In the genomic region with DNA sequence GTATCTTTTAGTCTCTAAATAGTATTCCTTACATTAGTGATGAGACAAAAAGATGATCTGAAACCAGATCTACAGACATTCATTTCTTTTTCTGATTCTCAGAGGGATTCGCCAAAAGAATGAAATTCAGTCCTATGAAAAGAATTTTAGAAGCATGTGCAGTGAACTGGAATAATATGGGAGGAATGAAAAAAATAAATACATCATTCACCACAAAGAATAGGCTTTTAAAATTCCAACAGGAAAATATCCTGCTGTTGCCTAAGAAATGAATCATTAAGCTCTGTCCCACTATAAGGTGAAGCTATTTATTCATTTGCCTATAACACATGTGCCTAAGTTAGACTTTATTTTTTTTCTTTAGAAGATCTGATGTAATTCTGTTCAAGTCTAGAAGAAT, we compare ENCODE assay signal across 15 cellular contexts.
DNase-seq lines count a peak whose midpoint lies in the region; ATAC-seq, FAIRE-seq and TF ChIP-seq lines count a peak whose summit lies in the region.
"Had no signal": no experiment of that assay in that cellular context is flagged by ENCODE, and none has a peak within 500 bp of the region (broad histone marks: within the 10 kb centered on the region; RNA-seq: fewer than 3 reads in every experiment).

No MANE protein-coding gene starts in this region.

- H3K79me1 ChIP-seq in mesenchymal stem cell (replicated peaks; ENCODE audit: low read length, poor library complexity, severe bottlenecking): no peaks in the 10 kb centered on the region

- H4K8ac ChIP-seq in mesenchymal stem cell (ENCODE audit: low read length): no peak overlapping the region

- H3K9ac ChIP-seq in mesenchymal stem cell (ENCODE audit: low read length): no peak overlapping the region
- H3K9ac ChIP-seq in kidney (ENCODE audit: low read length in 2 of 2): no peak overlapping the region

- no peak overlapping the region for H3K4me2 ChIP-seq in mesenchymal stem cell (ENCODE audit: low read length, poor library complexity, severe bottlenecking)

- no peaks in the 10 kb centered on the region for H3K36me3 Mint-ChIP-seq in type B pancreatic cell

- in situ Hi-C loops in brain microvascular endothelial cell (cut with HindIII; ENCODE audit: low pct_ligation_motif_present, low sequenced_read_pairs): no loop called here

- intact Hi-C loops in kidney (cut with DNase I): no loop called here

- ATAC-seq in HG02840 (IDR thresholded peaks at IDR 0.05; ENCODE audit: low FRiP score, unreplicated experiment): no peak

- no peak overlapping the region for H3K4me3 ChIP-seq in AG09309 (ENCODE audit: control insufficient read depth, low read depth, low read length)
- no peak overlapping the region for H3K4me3 ChIP-seq in brain microvascular endothelial cell (ENCODE audit: low read depth, low read length)
- H3K4me3 ChIP-seq in mesenchymal stem cell (ENCODE audit: insufficient read depth in 1 of 2, low read depth in 1 of 2, low read length in 2 of 2): no peak overlapping the region
- no peak overlapping the region for H3K4me3 ChIP-seq in kidney (ENCODE audit: low read length in 2 of 2)
- H3K4me3 ChIP-seq: Peyer's patch, testis had no signal

- H2AK5ac ChIP-seq in mesenchymal stem cell (ENCODE audit: low read length, severe bottlenecking): no peak overlapping the region

- H4K91ac ChIP-seq in mesenchymal stem cell (ENCODE audit: low read length): no peak overlapping the region

- peak overlapping the region; percentile 19 for H3K27ac ChIP-seq in brain microvascular endothelial cell
- peak overlapping the region; percentile 97 for H3K27ac ChIP-seq in mesenchymal stem cell (ENCODE audit: low read length, poor library complexity, severe bottlenecking)
- H3K27ac ChIP-seq in kidney (ENCODE audit: low read depth in 2 of 2, low read length in 2 of 2): no peak overlapping the region
- H3K27ac ChIP-seq: Peyer's patch, testis had no signal

- H2BK120ac ChIP-seq in mesenchymal stem cell (ENCODE audit: low read depth, low read length): no peak overlapping the region

- no peak overlapping the region for H3K14ac ChIP-seq in mesenchymal stem cell (ENCODE audit: low read length in 2 of 2)

- no peak overlapping the region for H3K23ac ChIP-seq in mesenchymal stem cell (ENCODE audit: low read length in 2 of 2)

- no peak overlapping the region for H3K18ac ChIP-seq in mesenchymal stem cell (ENCODE audit: low read depth in 1 of 2, low read length in 2 of 2)

- H3K4me3 Mint-ChIP-seq in type B pancreatic cell: no peak overlapping the region
- H3K4me3 Mint-ChIP-seq: T-helper 1 cell treated with Interleukin-12 subunit alpha and Interleukin-12 subunit beta and Interleukin-4 antibody, amounts not matched to agents 30 μg/mL and 1 μg/mL, for 36 hours had no signal

- no peak overlapping the region for H2BK12ac ChIP-seq in mesenchymal stem cell (ENCODE audit: low read length in 2 of 2)

- no peaks in the 10 kb centered on the region for H3K27me3 Mint-ChIP-seq in type B pancreatic cell

- no CpG with 5 or more reads among the region's 1 CpG for whole genome bisulfite sequencing in mesenchymal stem cell

- H3K27ac Mint-ChIP-seq in type B pancreatic cell: no peak overlapping the region
- H3K27ac Mint-ChIP-seq: T-helper 1 cell treated with Interleukin-12 subunit alpha and Interleukin-12 subunit beta and Interleukin-4 antibody, amounts not matched to agents 30 μg/mL and 1 μg/mL, for 36 hours had no signal

- H3K4ac ChIP-seq in mesenchymal stem cell (ENCODE audit: low read depth in 1 of 2, low read length in 2 of 2): no peak overlapping the region

- H3K9me3 Mint-ChIP-seq in type B pancreatic cell: no peaks in the 10 kb centered on the region
- H3K9me3 Mint-ChIP-seq: T-helper 1 cell treated with Interleukin-12 subunit alpha and Interleukin-12 subunit beta and Interleukin-4 antibody, amounts not matched to agents 30 μg/mL and 1 μg/mL, for 36 hours had no signal

- H2BK15ac ChIP-seq in mesenchymal stem cell (ENCODE audit: low read depth, poor library complexity, severe bottlenecking): no peak overlapping the region

- no peaks in the 10 kb centered on the region for H3K4me1 Mint-ChIP-seq in type B pancreatic cell (ENCODE audit: unreplicated experiment)

- no peak for FAIRE-seq in kidney (lab: Jason Lieb, UNC)

- H3K9me3 ChIP-seq in mesenchymal stem cell (ENCODE audit: control insufficient read depth, low read length): no peaks in the 10 kb centered on the region
- no peaks in the 10 kb centered on the region for H3K9me3 ChIP-seq in kidney (ENCODE audit: control insufficient read depth in 1 of 2, low read length in 2 of 2)
- H3K9me3 ChIP-seq: Peyer's patch, testis had no signal

- H3K4me1 ChIP-seq in mesenchymal stem cell (ENCODE audit: control insufficient read depth, insufficient read depth, low read depth, low read length): no peaks in the 10 kb centered on the region
- H3K4me1 ChIP-seq in kidney (ENCODE audit: control insufficient read depth in 1 of 2, insufficient read depth in 1 of 2, low read depth in 1 of 2, low read length in 2 of 2): no peaks in the 10 kb centered on the region
- H3K4me1 ChIP-seq: Peyer's patch, testis had no signal

- peak; percentile 86 for DNase-seq in AG09309 (ENCODE audit: low read depth)
- peak; percentile 71 for DNase-seq in HS-5 (ENCODE audit: low read depth)
- DNase-seq in brain microvascular endothelial cell: no peak
- DNase-seq in mesenchymal stem cell: no peak
- no peak for DNase-seq in kidney
- DNase-seq in COR-L47 (lab: John Stamatoyannopoulos, UW): no peak
- no peak for DNase-seq in type B pancreatic cell (ENCODE audit: extremely low spot score, unreplicated experiment)
- DNase-seq: dermis blood vessel endothelial cell, GDM1, NCI-H146, Peyer's patch, posterior cingulate gyrus, testis had no signal

- H3K36me3 ChIP-seq in brain microvascular endothelial cell (replicated peaks) (no peaks in the 10 kb centered on the region), mesenchymal stem cell (ENCODE audit: control insufficient read depth in 1 of 2, insufficient read depth in 2 of 2, low read depth in 1 of 2, low read length in 2 of 2) (no peaks in the 10 kb centered on the region), kidney (ENCODE audit: control insufficient read depth in 1 of 2, insufficient read depth in 2 of 2, low read length in 2 of 2) (no peaks in the 10 kb centered on the region)
- H3K36me3 ChIP-seq: Peyer's patch had no signal

- TF ChIP-seq CTCF in AG09309 (IDR thresholded peaks at IDR 0.05; ENCODE audit: control insufficient read depth, insufficient read depth, low read depth, low read length, missing control alignments) (no peak), brain microvascular endothelial cell (IDR thresholded peaks at IDR 0.05; ENCODE audit: low read depth, low read length, missing control alignments) (no peak), kidney (IDR thresholded peaks at IDR 0.05; ENCODE audit: borderline replicate concordance, extremely low read depth, insufficient read depth) (no peak), type B pancreatic cell (conservative IDR thresholded peaks at IDR 0.05) (no peak)

- H2BK5ac ChIP-seq in mesenchymal stem cell (ENCODE audit: low read depth, low read length, poor library complexity, severe bottlenecking): no peak overlapping the region

- H2AFZ ChIP-seq in mesenchymal stem cell (ENCODE audit: low read depth, low read length): no peak overlapping the region

- H3K27me3 ChIP-seq in brain microvascular endothelial cell (replicated peaks): no peaks in the 10 kb centered on the region
- H3K27me3 ChIP-seq in mesenchymal stem cell (ENCODE audit: control insufficient read depth in 1 of 2, insufficient read depth in 1 of 2, low read length in 2 of 2): no peaks in the 10 kb centered on the region
- H3K27me3 ChIP-seq: Peyer's patch, testis had no signal

Comparison
In these comparisons a context has a peak if more than half of its experiments do, and no peak if none do; other contexts are left out.
1. DNase-seq: peak in AG09309 (single experiment) and HS-5 (single experiment); none in brain microvascular endothelial cell (single experiment), mesenchymal stem cell (single experiment), kidney (single experiment), COR-L47 (single experiment) and type B pancreatic cell (single experiment).
2. H3K27ac ChIP-seq: peak in brain microvascular endothelial cell (single experiment) and mesenchymal stem cell (single experiment); none in kidney (0 of 2).